1 cellular context compared by ENCODE assay signal in genomic region chrX:10110984-10111363, GRCh38.
TF ChIP-seq lines count a peak whose summit lies in the region.

No MANE protein-coding gene starts in this region.

TF ChIP-seq in liver, 16 proteins besides CTCF, POLR2A, EP300 and RAD21 (continued from another document):
- TF ChIP-seq REST (IDR thresholded peaks at IDR 0.05) (no peak), ATF3 (IDR thresholded peaks at IDR 0.05) (no peak), SP1 (IDR thresholded peaks at IDR 0.05) (no peak), NR2F2 (IDR thresholded peaks at IDR 0.05) (no peak), GABPA (IDR thresholded peaks at IDR 0.05 in 1 of 2, conservative IDR thresholded peaks at IDR 0.05 in 1 of 2) (no peak), TAF1 (conservative IDR thresholded peaks at IDR 0.05) (no peak), EGR1 (IDR thresholded peaks at IDR 0.05; ENCODE audit: low read depth in 2 of 2) (no peak), YY1 (IDR thresholded peaks at IDR 0.05) (no peak), ZBTB33 (IDR thresholded peaks at IDR 0.05) (no peak), JUND (IDR thresholded peaks at IDR 0.05) (no peak), HNF4G (IDR thresholded peaks at IDR 0.05) (no peak)
